ENCODE assay signal across 10 cellular contexts in genomic region chr12:131833896-131834641, GRCh38. TPM values are rescaled to one million over a fixed set of nuclear protein-coding genes. Genes with fewer than 3 reads are reported as not detected.
DNase-seq lines count a peak whose midpoint lies in the region; ATAC-seq, FAIRE-seq and TF ChIP-seq lines count a peak whose summit lies in the region.
"Had no signal": no experiment of that assay in that cellular context is flagged by ENCODE, and none has a peak within 500 bp of the region (broad histone marks: within the 10 kb centered on the region; RNA-seq: fewer than 3 reads in every experiment).

No MANE protein-coding gene starts in this region.

- H3K36me3 ChIP-seq in DOHH2 (ENCODE audit: control insufficient read depth, low read length) = no peaks in the 10 kb centered on the region
- H3K36me3 ChIP-seq in bronchial epithelial cell (ENCODE audit: control insufficient read depth, insufficient read depth, low read length) = no peaks in the 10 kb centered on the region
- H3K36me3 ChIP-seq in neuronal stem cell (replicated peaks in 1 of 2; ENCODE audit: control insufficient read depth in 2 of 2, insufficient read depth in 2 of 2, low read length in 2 of 2) = no peaks in the 10 kb centered on the region
- no peaks in the 10 kb centered on the region for H3K36me3 ChIP-seq in CD8-positive, alpha-beta T cell (ENCODE audit: insufficient read depth, low read length)

- no peak overlapping the region for H3K27ac ChIP-seq in DOHH2 (ENCODE audit: low read depth, low read length)
- H3K27ac ChIP-seq in neuronal stem cell (replicated peaks; ENCODE audit: low read length) = no peak overlapping the region
- no peak overlapping the region for H3K27ac ChIP-seq in CD8-positive, alpha-beta T cell (ENCODE audit: low read depth, low read length)
- H3K27ac ChIP-seq: SK-N-MC had no signal

- no peaks in the 10 kb centered on the region for H4K20me1 ChIP-seq in DOHH2 (ENCODE audit: control insufficient read depth, insufficient read depth, low read depth, low read length)

- no CpG with 5 or more reads among the region's 23 CpGs for WGBS in neuronal stem cell (ENCODE audit: extremely low coverage in 2 of 2, insufficient read length in 2 of 2, insufficient replicate concordance in 1 of 2), 2 donors

- CTCF ChIA-PET in CD8-positive, alpha-beta T cell (lab: Charles Lee) = no interaction called here
- CTCF ChIA-PET in activated CD4-positive, alpha-beta memory T cell treated with anti-CD3 and anti-CD28 coated beads, Interleukin-2, amount 10 ng/mL, durations not matched to agents 7 days and 5 days (lab: Charles Lee) = no interaction called here

- H3K4me3 Mint-ChIP-seq in CD8-positive, alpha-beta T cell = no peak overlapping the region
- no peak overlapping the region for H3K4me3 Mint-ChIP-seq in activated CD4-positive, alpha-beta memory T cell treated with anti-CD3 and anti-CD28 coated beads, Interleukin-2, amount 10 ng/mL, durations not matched to agents 7 days and 5 days
- H3K4me3 Mint-ChIP-seq: activated naive CD8-positive, alpha-beta T cell had no signal

- H4K91ac ChIP-seq in neuronal stem cell (ENCODE audit: low read depth, low read length, poor library complexity) = no peak overlapping the region

- H2BK15ac ChIP-seq in neuronal stem cell (ENCODE audit: low read length) = no peak overlapping the region

- H3F3A ChIP-seq in DOHH2 (ENCODE audit: control insufficient read depth, insufficient read depth) = no peaks in the 10 kb centered on the region

- H3K14ac ChIP-seq in neuronal stem cell (ENCODE audit: low read length) = no peak overlapping the region

- H3K4me1 ChIP-seq in DOHH2 (ENCODE audit: control insufficient read depth, low read length) (0 out of 2 replicates have a peak, but pooled peaks cover 3% of the 10 kb centered on the region), neuronal stem cell (ENCODE audit: control insufficient read depth in 2 of 2, insufficient read depth in 1 of 2, low read depth in 1 of 2, low read length in 2 of 2) (peaks cover 13 to 28% of the 10 kb centered on the region in 2 donors)
- H3K4me1 ChIP-seq in CD8-positive, alpha-beta T cell (ENCODE audit: insufficient read depth, low read length) = peaks cover 19% of the 10 kb centered on the region

- H2BK120ac ChIP-seq in neuronal stem cell (ENCODE audit: low read depth, low read length) = no peak overlapping the region

- H3K27ac Mint-ChIP-seq in CD8-positive, alpha-beta T cell = no peak overlapping the region
- no peak overlapping the region for H3K27ac Mint-ChIP-seq in activated CD4-positive, alpha-beta memory T cell treated with anti-CD3 and anti-CD28 coated beads, Interleukin-2, amount 10 ng/mL, durations not matched to agents 7 days and 5 days
- H3K27ac Mint-ChIP-seq: activated naive CD8-positive, alpha-beta T cell had no signal

- intact Hi-C loops in CD8-positive, alpha-beta T cell (cut with DNase I, micrococcal nuclease) = loop anchor here in 1 of 2 experiments (10.0 kb wide), 1 partner anchor 729 kb away; no protein-coding TSS in a partner anchor

- H2BK5ac ChIP-seq in neuronal stem cell (ENCODE audit: low read length) = no peak overlapping the region

- no peak overlapping the region for H3K4me3 ChIP-seq in DOHH2 (ENCODE audit: low read length)
- no peak overlapping the region for H3K4me3 ChIP-seq in bronchial epithelial cell (ENCODE audit: low read depth, low read length)
- no peak overlapping the region for H3K4me3 ChIP-seq in neuronal stem cell (ENCODE audit: low read length in 2 of 2)
- H3K4me3 ChIP-seq in CD8-positive, alpha-beta T cell (ENCODE audit: low read depth, low read length) = no peak overlapping the region
- H3K4me3 ChIP-seq: SK-N-MC had no signal

- H4K8ac ChIP-seq in neuronal stem cell (ENCODE audit: low read depth, low read length) = no peak overlapping the region

- H3K4me2 ChIP-seq in DOHH2 (ENCODE audit: low read length) (no peak overlapping the region), neuronal stem cell (ENCODE audit: insufficient read depth, low read length, poor library complexity, severe bottlenecking) (no peak overlapping the region)

- peak overlapping the region; percentile 94 for H2AK5ac ChIP-seq in neuronal stem cell (ENCODE audit: low read depth, low read length)

- ATAC-seq in CD8-positive, alpha-beta T cell = no peak
- no peak for ATAC-seq in HG03095 (IDR thresholded peaks at IDR 0.05; ENCODE audit: unreplicated experiment)
- ATAC-seq in activated CD4-positive, CD25-positive, alpha-beta regulatory T cell treated with anti-CD3 and anti-CD28 coated beads, Interleukin-2, amount 50 U/mL, for 24 hours = no peak

- peaks cover 13% of the 10 kb centered on the region for H3K27me3 Mint-ChIP-seq in CD8-positive, alpha-beta T cell (ENCODE audit: low read depth)
- peaks cover 20% of the 10 kb centered on the region for H3K27me3 Mint-ChIP-seq in activated CD4-positive, alpha-beta memory T cell treated with anti-CD3 and anti-CD28 coated beads, Interleukin-2, amount 10 ng/mL, durations not matched to agents 7 days and 5 days

- no peak overlapping the region for H3K9ac ChIP-seq in neuronal stem cell (ENCODE audit: low read depth, low read length, poor library complexity)

- peaks cover 9% of the 10 kb centered on the region for H3K4me1 Mint-ChIP-seq in CD8-positive, alpha-beta T cell (ENCODE audit: low read depth)
- peaks cover 10% of the 10 kb centered on the region for H3K4me1 Mint-ChIP-seq in activated CD4-positive, alpha-beta memory T cell treated with anti-CD3 and anti-CD28 coated beads, Interleukin-2, amount 10 ng/mL, durations not matched to agents 7 days and 5 days

- H3K27me3 ChIP-seq in DOHH2 (ENCODE audit: control insufficient read depth, low read length) (peaks cover 38% of the 10 kb centered on the region), bronchial epithelial cell (ENCODE audit: control insufficient read depth, insufficient read depth, low read length) (no peaks in the 10 kb centered on the region), neuronal stem cell (ENCODE audit: control insufficient read depth in 3 of 3, insufficient read depth in 3 of 3, low read depth in 1 of 3, low read length in 3 of 3) (peaks cover 0 to 19% (median 7%) of the 10 kb centered on the region in 3 experiments)
- H3K27me3 ChIP-seq in CD8-positive, alpha-beta T cell (ENCODE audit: insufficient read depth, low read length) = peaks cover 4% of the 10 kb centered on the region

- H3K36me3 Mint-ChIP-seq in CD8-positive, alpha-beta T cell = no peaks in the 10 kb centered on the region
- H3K36me3 Mint-ChIP-seq in activated CD4-positive, alpha-beta memory T cell treated with anti-CD3 and anti-CD28 coated beads, Interleukin-2, amount 10 ng/mL, durations not matched to agents 7 days and 5 days (ENCODE audit: low read depth) = no peaks in the 10 kb centered on the region
- H3K36me3 Mint-ChIP-seq: activated naive CD8-positive, alpha-beta T cell had no signal

- H2AFZ ChIP-seq in neuronal stem cell (ENCODE audit: low read length) = no peak overlapping the region

- no peaks in the 10 kb centered on the region for H3K9me3 Mint-ChIP-seq in CD8-positive, alpha-beta T cell
- no peaks in the 10 kb centered on the region for H3K9me3 Mint-ChIP-seq in activated CD4-positive, alpha-beta memory T cell treated with anti-CD3 and anti-CD28 coated beads, Interleukin-2, amount 10 ng/mL, durations not matched to agents 7 days and 5 days

- TF ChIP-seq CTCF in DOHH2 (IDR thresholded peaks at IDR 0.05; ENCODE audit: low read depth, low read length, poor library complexity, severe bottlenecking) (peak; percentile 69), bronchial epithelial cell (IDR thresholded peaks at IDR 0.05; ENCODE audit: insufficient read depth, low read length, severe bottlenecking) (peak; percentile 52)
- TF ChIP-seq CTCF in CD8-positive, alpha-beta T cell (IDR thresholded peaks at IDR 0.05) = no peak

- no peak overlapping the region for H3K23ac ChIP-seq in neuronal stem cell (ENCODE audit: low read depth, low read length, poor library complexity)

- no peak for FAIRE-seq in bronchial epithelial cell (lab: Jason Lieb, UNC)

- H3K79me1 ChIP-seq in neuronal stem cell (ENCODE audit: low read depth, low read length) = peaks cover 4% of the 10 kb centered on the region

- H2BK12ac ChIP-seq in neuronal stem cell (ENCODE audit: low read length) = no peak overlapping the region

- POLR2A ChIA-PET in CD8-positive, alpha-beta T cell (lab: Charles Lee) = no interaction called here
- POLR2A ChIA-PET in activated CD4-positive, alpha-beta memory T cell treated with anti-CD3 and anti-CD28 coated beads, Interleukin-2, amount 10 ng/mL, durations not matched to agents 7 days and 5 days (lab: Charles Lee) = no interaction called here

- no peaks in the 10 kb centered on the region for H3K9me2 ChIP-seq in DOHH2 (replicated peaks; ENCODE audit: control insufficient read depth, low read length)

- peak overlapping the region; percentile 52 for H3K18ac ChIP-seq in neuronal stem cell (ENCODE audit: low read length)

- H3K9me3 ChIP-seq in DOHH2 (ENCODE audit: control insufficient read depth, insufficient read depth, low read length) (no peaks in the 10 kb centered on the region), neuronal stem cell (replicated peaks in 1 of 2; ENCODE audit: control insufficient read depth in 2 of 2, insufficient read depth in 1 of 2, low read depth in 1 of 2, low read length in 2 of 2) (no peaks in the 10 kb centered on the region)
- no peaks in the 10 kb centered on the region for H3K9me3 ChIP-seq in CD8-positive, alpha-beta T cell (ENCODE audit: low read length)

- no peaks in the 10 kb centered on the region for H3K79me2 ChIP-seq in DOHH2 (ENCODE audit: control insufficient read depth, low read length)

- no peak overlapping the region for H3K4ac ChIP-seq in neuronal stem cell (ENCODE audit: low read length)

- DNase-seq in LHCN-M2 (ENCODE audit: low read depth) (peak; percentile 37), bronchial epithelial cell (ENCODE audit: low read depth) (no peak), neuronal stem cell (ENCODE audit: low spot score) (no peak)
- DNase-seq in CD8-positive, alpha-beta T cell = no peak
- DNase-seq in activated CD4-positive, alpha-beta memory T cell treated with anti-CD3 and anti-CD28 coated beads, Interleukin-2, amount 10 ng/mL, durations not matched to agents 7 days and 5 days = no peak

RNA-seq across cellular contexts. Expression of gene MMP17, which starts 5.9 kb away (rescaled TPM):
- total RNA-seq in LHCN-M2 (2014; rRNA removed) (33.1 and 41.7 TPM in 2 replicates), bronchial epithelial cell (4.1 and 4.5 TPM in 2 replicates)
- 31.8 TPM for polyA plus RNA-seq in LHCN-M2 (2012)
- 4.2 TPM for polyA plus RNA-seq in neuronal stem cell (2013, experiment 1 of 2)
- polyA plus RNA-seq in neuronal stem cell (2013, experiment 2 of 2) = 3.8 TPM
- under 1 TPM; 0.33 to 0.90 TPM for total RNA-seq in CD8-positive, alpha-beta T cell
- 1 to 10 TPM in 1 of 2 experiments, under 1 TPM in 1; 0.48 to 1.1 TPM for total RNA-seq in activated CD4-positive, alpha-beta memory T cell treated with anti-CD3 and anti-CD28 coated beads, Interleukin-2, amount 10 ng/mL, durations not matched to agents 7 days and 5 days
